Comparison of ENCODE assay signal across 11 cellular contexts in genomic region chr10:120131183-120131582, GRCh38.
DNase-seq lines count a peak whose midpoint lies in the region; ATAC-seq, FAIRE-seq and TF ChIP-seq lines count a peak whose summit lies in the region.
"Had no signal": no experiment of that assay in that cellular context is flagged by ENCODE, and none has a peak within 500 bp of the region (broad histone marks: within the 10 kb centered on the region; RNA-seq: fewer than 3 reads in every experiment).

No MANE protein-coding gene starts in this region.

- no peaks in the 10 kb centered on the region for H3K27me3 ChIP-seq in GM23338 (ENCODE audit: insufficient read depth)
- no peaks in the 10 kb centered on the region for H3K27me3 ChIP-seq in MM.1S (replicated peaks; ENCODE audit: insufficient read depth, low read length)
- H3K27me3 ChIP-seq in GM12878 (replicated peaks in 1 of 2; ENCODE audit: control insufficient read depth in 2 of 2, insufficient read depth in 2 of 2, low read length in 1 of 2), result no peaks in the 10 kb centered on the region
- H3K27me3 ChIP-seq in left lung, result peaks cover 0 to 22% of the 10 kb centered on the region in 2 donors
- H3K27me3 ChIP-seq: body of pancreas had no signal

- FAIRE-seq in GM12878 (lab: Jason Lieb, UNC), result no peak

- 0% methylated on average over 3 of the region's 3 CpGs for WGBS in GM12878 (ENCODE audit: insufficient coverage, insufficient replicate concordance, low lambda C conversion rate, missing lambda C conversion rate)

- no peak for TF ChIP-seq RAD21 in GM12878 (IDR thresholded peaks at IDR 0.05; ENCODE audit: insufficient read depth, low read depth, low read length)

- SMC1A ChIA-PET in GM12878 (lab: Charles Lee; ENCODE audit: uncharacterized antibody, unreplicated experiment), result interaction anchor here (0.9 to 1.3 kb wide), 2 partner anchors 9 to 90 kb away, joined by 3 to 4 read pairs; no protein-coding TSS in a partner anchor

- no peaks in the 10 kb centered on the region for H3K79me2 ChIP-seq in GM23338 (replicated peaks; ENCODE audit: insufficient read depth)
- no peaks in the 10 kb centered on the region for H3K79me2 ChIP-seq in MM.1S (ENCODE audit: low read length)
- H3K79me2 ChIP-seq in GM12878 (ENCODE audit: control insufficient read depth, insufficient read depth, low read length), result no peaks in the 10 kb centered on the region

- peaks cover 11% of the 10 kb centered on the region; the same call in 2 of the 3 replicates for H3K36me3 Mint-ChIP-seq in GM23338 (ENCODE audit: low read depth)

- H3K9me3 ChIP-seq in MM.1S (replicated peaks; ENCODE audit: insufficient read depth, low read length) (no peaks in the 10 kb centered on the region), GM12878 (replicated peaks; ENCODE audit: control insufficient read depth, insufficient read depth, low read length) (no peaks in the 10 kb centered on the region), left lung (no peaks in the 10 kb centered on the region)
- H3K9me3 ChIP-seq: body of pancreas had no signal

- no peak overlapping the region for H3K4me3 Mint-ChIP-seq in GM23338

- intact Hi-C loops in GM12878 (cut with micrococcal nuclease; ENCODE audit: unreplicated experiment), result no loop called here
- intact Hi-C loops in left lung (cut with DNase I), result no loop called here

- BruUV-seq in GM12878 (replicated peaks; lab: Mats Ljungman, UMichigan), result no TSS peak

- RAD21 ChIA-PET in GM12878 (lab: Charles Lee; ENCODE audit: unreplicated experiment), result no interaction called here

- peaks cover 10% of the 10 kb centered on the region; the same call in 2 of the 3 replicates for H3K9me3 Mint-ChIP-seq in GM23338

- no peak overlapping the region for H3K27ac ChIP-seq in GM23338 (ENCODE audit: low read depth)
- H3K27ac ChIP-seq in MM.1S (ENCODE audit: low read length), result no peak overlapping the region
- no peak overlapping the region for H3K27ac ChIP-seq in GM12878 (ENCODE audit: control insufficient read depth, insufficient read depth)
- H3K27ac ChIP-seq in left lung, result no peak overlapping the region
- H3K27ac ChIP-seq: body of pancreas had no signal

- TF ChIP-seq POLR2A in GM12878 (IDR thresholded peaks at IDR 0.05; ENCODE audit: low read depth, low read length), result no peak

- TF ChIP-seq EP300 in GM12878 (IDR thresholded peaks at IDR 0.05; ENCODE audit: borderline replicate concordance in 1 of 2, control insufficient read depth in 1 of 2, low read depth in 2 of 2, low read length in 2 of 2), result no peak

- in situ Hi-C loops in GM12878 (cut with MboI), result no loop called here

- H3K4me1 ChIP-seq in GM23338 (ENCODE audit: insufficient read depth) (peaks cover 13% of the 10 kb centered on the region), MM.1S (ENCODE audit: low read length) (no peaks in the 10 kb centered on the region), GM12878 (ENCODE audit: control insufficient read depth, insufficient read depth, low read length) (no peaks in the 10 kb centered on the region), left lung (no peaks in the 10 kb centered on the region)
- H3K4me1 ChIP-seq: body of pancreas had no signal

- H3F3A ChIP-seq in GM23338 (replicated peaks; ENCODE audit: low read depth), result no peaks in the 10 kb centered on the region
- no peaks in the 10 kb centered on the region for H3F3A ChIP-seq in MM.1S (ENCODE audit: insufficient read depth, low read length)

- POLR2A ChIA-PET in GM12878 (lab: Charles Lee), result no interaction called here

- ATAC-seq in GM23338, result peak; percentile 61
- ATAC-seq in GM12878, result no peak
- ATAC-seq in left lung, result peak; percentile 66
- no peak for ATAC-seq in HG02938 (IDR thresholded peaks at IDR 0.05; ENCODE audit: unreplicated experiment)
- no peak for ATAC-seq in HG03039 (IDR thresholded peaks at IDR 0.05; ENCODE audit: unreplicated experiment)
- ATAC-seq: body of pancreas, Panc1 had no signal

- H3K9ac ChIP-seq in MM.1S (ENCODE audit: low read length), result no peak overlapping the region
- H3K9ac ChIP-seq in GM12878 (ENCODE audit: control insufficient read depth, insufficient read depth, low read length), result no peak overlapping the region

- H3K4me2 ChIP-seq in GM23338 (peak overlapping the region; percentile 49; the same call in 1 of the 2 replicates), MM.1S (ENCODE audit: low read depth, low read length) (no peak overlapping the region), GM12878 (ENCODE audit: control insufficient read depth, insufficient read depth) (no peak overlapping the region)

- H3K27me3 Mint-ChIP-seq in GM23338 (ENCODE audit: insufficient read depth, low read depth, poor library complexity), result peaks cover 9% of the 10 kb centered on the region

- no peaks in the 10 kb centered on the region for H4K20me1 ChIP-seq in GM23338 (replicated peaks; ENCODE audit: insufficient read depth)
- H4K20me1 ChIP-seq in MM.1S (ENCODE audit: insufficient read depth, low read length), result no peaks in the 10 kb centered on the region
- no peaks in the 10 kb centered on the region for H4K20me1 ChIP-seq in GM12878 (ENCODE audit: control insufficient read depth, insufficient read depth)

- H3K4me3 ChIP-seq in GM23338 (no peak overlapping the region), MM.1S (ENCODE audit: low read length) (no peak overlapping the region), GM12878 (no peak overlapping the region), left lung (no peak overlapping the region), foreskin fibroblast (ENCODE audit: low read depth in 1 of 2, low read length in 2 of 2) (no peak overlapping the region)
- H3K4me3 ChIP-seq: body of pancreas had no signal

- peaks cover 29% of the 10 kb centered on the region for H3K4me1 Mint-ChIP-seq in GM23338

- no peak for TF ChIP-seq CTCF in GM23338 (conservative IDR thresholded peaks at IDR 0.05; ENCODE audit: low read depth in 2 of 2)
- no peak for TF ChIP-seq CTCF in MM.1S (IDR thresholded peaks at IDR 0.05; ENCODE audit: low read length)
- TF ChIP-seq CTCF in GM12878 (IDR thresholded peaks at IDR 0.05 in 2 of 3, conservative IDR thresholded peaks at IDR 0.05 in 1 of 3; ENCODE audit: control insufficient read depth in 2 of 3, extremely low read depth in 1 of 3, insufficient read depth in 1 of 3, low read depth in 3 of 3, low read length in 3 of 3), result no peak
- no peak for TF ChIP-seq CTCF in left lung (IDR thresholded peaks at IDR 0.05)
- TF ChIP-seq CTCF in foreskin fibroblast (IDR thresholded peaks at IDR 0.05; ENCODE audit: low read depth, low read length), result no peak

- H3K36me3 ChIP-seq in GM23338 (ENCODE audit: insufficient read depth) (no peaks in the 10 kb centered on the region), MM.1S (replicated peaks; ENCODE audit: insufficient read depth, low read length) (no peaks in the 10 kb centered on the region), GM12878 (ENCODE audit: control insufficient read depth in 2 of 2, insufficient read depth in 2 of 2, low read length in 1 of 2) (no peaks in the 10 kb centered on the region), left lung (no peaks in the 10 kb centered on the region)

- H3K9me2 ChIP-seq in GM23338 (ENCODE audit: insufficient read depth), result peaks cover 11% of the 10 kb centered on the region
- H3K9me2 ChIP-seq in MM.1S (replicated peaks; ENCODE audit: insufficient read depth, low read length), result no peaks in the 10 kb centered on the region

- H2AFZ ChIP-seq in GM23338 (no peak overlapping the region), MM.1S (ENCODE audit: low read length) (no peak overlapping the region), GM12878 (ENCODE audit: control insufficient read depth, low read depth, low read length) (no peak overlapping the region)

- DNase-seq in GM23338 (ENCODE audit: low spot score), result peak; percentile 89
- DNase-seq in MM.1S, result peak; percentile 38
- DNase-seq in GM12878 (ENCODE audit: low read depth, low spot score), result no peak
- DNase-seq in left lung, result no peak
- no peak for DNase-seq in NCI-H1694 (lab: John Stamatoyannopoulos, UW)
- DNase-seq in foreskin fibroblast, result no peak
- DNase-seq: body of pancreas, DMS153 had no signal

- no peak overlapping the region for H3K27ac Mint-ChIP-seq in GM23338

- CTCF ChIA-PET in GM12878 (lab: Yijun Ruan, JAX), result no interaction called here

TF ChIP-seq in GM23338, 12 proteins besides CTCF, POLR2A, EP300 and RAD21 (continues in another document):
- no peak for TF ChIP-seq EZH2 (IDR thresholded peaks at IDR 0.05; ENCODE audit: low read depth, unreplicated experiment)

TF ChIP-seq in GM12878, 131 proteins besides CTCF, POLR2A, EP300 and RAD21:
- TF ChIP-seq REST (IDR thresholded peaks at IDR 0.05; ENCODE audit: low read depth, low read length) (peak; percentile 84), RBBP5 (conservative IDR thresholded peaks at IDR 0.05) (no peak)

Comparison
In these comparisons a context has a peak if more than half of its experiments do, and no peak if none do; other contexts are left out.
1. ATAC-seq: peak in GM23338 (single experiment) and left lung (single experiment); none in GM12878 (single experiment), HG02938 (single experiment) and HG03039 (single experiment).
2. DNase-seq: peak in GM23338 (single experiment) and MM.1S (single experiment); none in GM12878 (single experiment), left lung (0 of 2), NCI-H1694 (single experiment) and foreskin fibroblast (0 of 2).